In genomic region chr1:208265525-208265924, GRCh38 we compare ENCODE assay signal across 37 cellular contexts. TPM values are rescaled to one million over a fixed set of nuclear protein-coding genes. Genes with fewer than 3 reads are reported as not detected.
DNase-seq lines count a peak whose midpoint lies in the region; ATAC-seq, FAIRE-seq and TF ChIP-seq lines count a peak whose summit lies in the region.
"Had no signal": no experiment of that assay in that cellular context is flagged by ENCODE, and none has a peak within 500 bp of the region (broad histone marks: within the 10 kb centered on the region; RNA-seq: fewer than 3 reads in every experiment).

No MANE protein-coding gene starts in this region.

- no peaks in the 10 kb centered on the region for H3K36me3 Mint-ChIP-seq in activated naive CD4-positive, alpha-beta T cell treated with anti-CD3 and anti-CD28 coated beads, Interleukin-2, amount 10 ng/mL, durations not matched to agents 7 days and 5 days
- no peaks in the 10 kb centered on the region for H3K36me3 Mint-ChIP-seq in activated naive CD4-positive, alpha-beta T cell treated with anti-CD3 and anti-CD28 coated beads for 36 hours (ENCODE audit: low read depth)
- H3K36me3 Mint-ChIP-seq in activated naive CD8-positive, alpha-beta T cell treated with anti-CD3 and anti-CD28 coated beads for 36 hours: no peaks in the 10 kb centered on the region
- H3K36me3 Mint-ChIP-seq in activated naive CD8-positive, alpha-beta T cell treated with anti-CD3 and anti-CD28 coated beads, Interleukin-2, amount 50 U/mL, for 24 hours (ENCODE audit: low read depth): no peaks in the 10 kb centered on the region
- H3K36me3 Mint-ChIP-seq: CD14-positive monocyte; CD4-positive, alpha-beta memory T cell; CD4-positive, CD25-positive, alpha-beta regulatory T cell; CD8-positive, alpha-beta memory T cell; CD8-positive, alpha-beta T cell had no signal

- in situ Hi-C loops in HepG2 (cut with HindIII; ENCODE audit: extremely low pct_ligation_motif_present, low pct_unique_long_range_greater_than_20kb): no loop called here

- H3K27me3 ChIP-seq in HepG2 (ENCODE audit: control insufficient read depth in 1 of 2, insufficient read depth in 2 of 2, low read length in 2 of 2) (peaks cover 7 to 14% of the 10 kb centered on the region in 2 experiments; a peak in 4 of 5 replicates), right lobe of liver (no peaks in the 10 kb centered on the region)
- H3K27me3 ChIP-seq: BE2C; BLaER1; BLaER1 treated with 17β-estradiol and CSF1 and Interleukin-3, amounts not matched to agents 10 nM and 100 nM had no signal

- ATAC-seq in activated naive CD8-positive, alpha-beta T cell treated with anti-CD3 and anti-CD28 coated beads, Interleukin-2, amount 50 U/mL, for 24 hours: no peak
- ATAC-seq in HepG2 (no peak), right lobe of liver (no peak), sciatic nerve (peak; percentile 41)
- ATAC-seq: A549; CD8-positive, alpha-beta T cell had no signal

- H3K27ac ChIP-seq in HepG2 (ENCODE audit: extremely low read length, insufficient read depth, low read length) (no peak overlapping the region), right lobe of liver (no peak overlapping the region)
- H3K27ac ChIP-seq: 22Rv1; A549; BLaER1; BLaER1 treated with 17β-estradiol and CSF1 and Interleukin-3, amounts not matched to agents 10 nM and 100 nM; C4-2B had no signal

- H3K4me3 Mint-ChIP-seq in activated naive CD4-positive, alpha-beta T cell treated with anti-CD3 and anti-CD28 coated beads, Interleukin-2, amount 10 ng/mL, durations not matched to agents 7 days and 5 days: no peak overlapping the region
- no peak overlapping the region for H3K4me3 Mint-ChIP-seq in activated naive CD4-positive, alpha-beta T cell treated with anti-CD3 and anti-CD28 coated beads for 36 hours
- H3K4me3 Mint-ChIP-seq in activated naive CD8-positive, alpha-beta T cell treated with anti-CD3 and anti-CD28 coated beads for 36 hours: no peak overlapping the region
- no peak overlapping the region for H3K4me3 Mint-ChIP-seq in activated naive CD8-positive, alpha-beta T cell treated with anti-CD3 and anti-CD28 coated beads, Interleukin-2, amount 50 U/mL, for 24 hours
- H3K4me3 Mint-ChIP-seq: B cell; CD14-positive monocyte; CD4-positive, alpha-beta memory T cell; CD4-positive, alpha-beta T cell; CD4-positive, CD25-positive, alpha-beta regulatory T cell; CD8-positive, alpha-beta memory T cell; CD8-positive, alpha-beta T cell had no signal

- H3K36me3 ChIP-seq in HepG2 (replicated peaks in 1 of 2; ENCODE audit: control insufficient read depth in 1 of 2, insufficient read depth in 2 of 2, low read length in 2 of 2) (no peaks in the 10 kb centered on the region), right lobe of liver (no peaks in the 10 kb centered on the region)
- H3K36me3 ChIP-seq: BE2C; BLaER1; BLaER1 treated with 17β-estradiol and CSF1 and Interleukin-3, amounts not matched to agents 10 nM and 100 nM had no signal

- H3K4me2 ChIP-seq in HepG2 (ENCODE audit: low read depth, low read length): no peak overlapping the region
- H3K4me2 ChIP-seq: A549; BLaER1; BLaER1 treated with 17β-estradiol and CSF1 and Interleukin-3, amounts not matched to agents 10 nM and 100 nM had no signal

- H3K27me3 Mint-ChIP-seq in activated naive CD4-positive, alpha-beta T cell treated with anti-CD3 and anti-CD28 coated beads, Interleukin-2, amount 10 ng/mL, durations not matched to agents 7 days and 5 days: peaks cover 48% of the 10 kb centered on the region
- peaks cover 34% of the 10 kb centered on the region for H3K27me3 Mint-ChIP-seq in activated naive CD4-positive, alpha-beta T cell treated with anti-CD3 and anti-CD28 coated beads for 36 hours (ENCODE audit: low read depth)
- peaks cover 19% of the 10 kb centered on the region for H3K27me3 Mint-ChIP-seq in activated naive CD8-positive, alpha-beta T cell treated with anti-CD3 and anti-CD28 coated beads for 36 hours
- H3K27me3 Mint-ChIP-seq in activated naive CD8-positive, alpha-beta T cell treated with anti-CD3 and anti-CD28 coated beads, Interleukin-2, amount 50 U/mL, for 24 hours: peaks cover 24% of the 10 kb centered on the region

- H3K9me3 ChIP-seq in HepG2 (ENCODE audit: low read length) (no peaks in the 10 kb centered on the region), right lobe of liver (no peaks in the 10 kb centered on the region)
- H3K9me3 ChIP-seq: A549, BE2C, BLaER1 had no signal

- H3K9me3 Mint-ChIP-seq in activated naive CD4-positive, alpha-beta T cell treated with anti-CD3 and anti-CD28 coated beads, Interleukin-2, amount 10 ng/mL, durations not matched to agents 7 days and 5 days: no peaks in the 10 kb centered on the region
- peaks cover under 1% of the 10 kb centered on the region for H3K9me3 Mint-ChIP-seq in activated naive CD4-positive, alpha-beta T cell treated with anti-CD3 and anti-CD28 coated beads for 36 hours
- H3K9me3 Mint-ChIP-seq in activated naive CD8-positive, alpha-beta T cell treated with anti-CD3 and anti-CD28 coated beads for 36 hours: no peaks in the 10 kb centered on the region
- no peaks in the 10 kb centered on the region for H3K9me3 Mint-ChIP-seq in activated naive CD8-positive, alpha-beta T cell treated with anti-CD3 and anti-CD28 coated beads, Interleukin-2, amount 50 U/mL, for 24 hours
- H3K9me3 Mint-ChIP-seq: CD4-positive, alpha-beta T cell; CD8-positive, alpha-beta T cell had no signal

- H3K79me2 ChIP-seq in HepG2 (ENCODE audit: insufficient read depth, low read length): no peaks in the 10 kb centered on the region

- TF ChIP-seq CTCF in HepG2 (CRISPR knock-in tag; IDR thresholded peaks at IDR 0.05): no peak
- TF ChIP-seq CTCF in right lobe of liver (IDR thresholded peaks at IDR 0.05): no peak

- no peak overlapping the region for H3K9ac ChIP-seq in HepG2 (ENCODE audit: insufficient read depth, low read depth, low read length)
- H3K9ac ChIP-seq: BLaER1; BLaER1 treated with 17β-estradiol and CSF1 and Interleukin-3, amounts not matched to agents 10 nM and 100 nM had no signal

- CTCF ChIA-PET in activated naive CD4-positive, alpha-beta T cell treated with anti-CD3 and anti-CD28 coated beads, Interleukin-2, amount 10 ng/mL, durations not matched to agents 7 days and 5 days (lab: Charles Lee): no interaction called here
- CTCF ChIA-PET in activated naive CD4-positive, alpha-beta T cell treated with anti-CD3 and anti-CD28 coated beads for 36 hours (lab: Charles Lee): interaction anchor here (0.7 kb wide), 1 partner anchor 26 kb away, joined by 3 read pairs; no protein-coding TSS in a partner anchor
- CTCF ChIA-PET in HepG2 (lab: Yijun Ruan, JAX; ENCODE audit: low intra/inter-chr PET ratio, low total read pairs): no interaction called here

- BruUV-seq in HepG2 (replicated peaks; lab: Mats Ljungman, UMichigan): no TSS peak

- intact Hi-C loops in activated naive CD4-positive, alpha-beta T cell treated with anti-CD3 and anti-CD28 coated beads for 36 hours (cut with micrococcal nuclease): no loop called here
- intact Hi-C loops in HepG2 (cut with micrococcal nuclease; ENCODE audit: unreplicated experiment): no loop called here
- intact Hi-C loops in right lobe of liver (cut with DNase I): no loop called here
- intact Hi-C loops in sciatic nerve (cut with DNase I): no loop called here

- POLR2A ChIA-PET in HepG2 (lab: Yijun Ruan, JAX): no interaction called here

- no peak for TF ChIP-seq POLR2A in HepG2 (IDR thresholded peaks at IDR 0.05; ENCODE audit: insufficient read depth in 1 of 2, low read depth in 2 of 2, low read length in 2 of 2)
- TF ChIP-seq POLR2A in right lobe of liver (IDR thresholded peaks at IDR 0.05): no peak

- 2% methylated on average over 3 of the region's 3 CpGs for WGBS in HepG2 (ENCODE audit: low lambda C conversion rate)
- 74% methylated on average over 2 of the region's 3 CpGs for WGBS in right lobe of liver (ENCODE audit: insufficient coverage, low coverage, low lambda C conversion rate, missing lambda C conversion rate)

- no peaks in the 10 kb centered on the region for H4K20me1 ChIP-seq in HepG2 (ENCODE audit: insufficient read depth, low read length)
- H4K20me1 ChIP-seq: BLaER1; BLaER1 treated with 17β-estradiol and CSF1 and Interleukin-3, amounts not matched to agents 10 nM and 100 nM had no signal

- no peak for DNase-seq in activated naive CD4-positive, alpha-beta T cell treated with anti-CD3 and anti-CD28 coated beads, Interleukin-2, amount 10 ng/mL, durations not matched to agents 7 days and 5 days
- DNase-seq in activated naive CD4-positive, alpha-beta T cell treated with anti-CD3 and anti-CD28 coated beads for 36 hours: no peak
- no peak for DNase-seq in activated naive CD8-positive, alpha-beta T cell treated with anti-CD3 and anti-CD28 coated beads for 36 hours
- DNase-seq in activated naive CD8-positive, alpha-beta T cell treated with anti-CD3 and anti-CD28 coated beads, Interleukin-2, amount 50 U/mL, for 24 hours: no peak
- DNase-seq in HepG2 (ENCODE audit: low spot score): no peak
- DNase-seq in right lobe of liver: no peak
- DNase-seq in sciatic nerve (ENCODE audit: low spot score): no peak
- no peak for DNase-seq in NCI-H1930 (lab: John Stamatoyannopoulos, UW)
- DNase-seq: 8988T; ACHN; AML-193; BE2C; C1 segment of cervical spinal cord; Caco-2; Calu3; CD4-positive, alpha-beta memory T cell; CD4-positive, alpha-beta T cell; CD4-positive, CD25-positive, alpha-beta regulatory T cell; CD8-positive, alpha-beta memory T cell; CD8-positive, alpha-beta T cell; COR-L47; DMS 273 treated with DMSO at 0.1 percent for 48 hours; DMS153; DMS53; DMS79; DMS79 treated with DMSO at 0.1 percent for 48 hours; DND-41; EL had no signal

- TF ChIP-seq EP300 in HepG2 (IDR thresholded peaks at IDR 0.05; ENCODE audit: low read depth in 2 of 2, low read length in 2 of 2) (no peak), HepG2 (CRISPR knock-in tag; IDR thresholded peaks at IDR 0.05; ENCODE audit: borderline replicate concordance) (no peak)

- no peak for TF ChIP-seq RAD21 in HepG2 (CRISPR knock-in tag; IDR thresholded peaks at IDR 0.05)

- H2AFZ ChIP-seq in HepG2 (ENCODE audit: low read length): no peak overlapping the region

- H3K4me1 Mint-ChIP-seq in activated naive CD4-positive, alpha-beta T cell treated with anti-CD3 and anti-CD28 coated beads, Interleukin-2, amount 10 ng/mL, durations not matched to agents 7 days and 5 days: no peaks in the 10 kb centered on the region
- H3K4me1 Mint-ChIP-seq in activated naive CD4-positive, alpha-beta T cell treated with anti-CD3 and anti-CD28 coated beads for 36 hours (ENCODE audit: low read depth): no peaks in the 10 kb centered on the region
- H3K4me1 Mint-ChIP-seq in activated naive CD8-positive, alpha-beta T cell treated with anti-CD3 and anti-CD28 coated beads for 36 hours: no peaks in the 10 kb centered on the region
- H3K4me1 Mint-ChIP-seq in activated naive CD8-positive, alpha-beta T cell treated with anti-CD3 and anti-CD28 coated beads, Interleukin-2, amount 50 U/mL, for 24 hours: no peaks in the 10 kb centered on the region
- H3K4me1 Mint-ChIP-seq: B cell; CD14-positive monocyte; CD4-positive, alpha-beta memory T cell; CD4-positive, CD25-positive, alpha-beta regulatory T cell; CD8-positive, alpha-beta memory T cell had no signal

- peak overlapping the region; percentile 22 for H3K27ac Mint-ChIP-seq in activated naive CD4-positive, alpha-beta T cell treated with anti-CD3 and anti-CD28 coated beads, Interleukin-2, amount 10 ng/mL, durations not matched to agents 7 days and 5 days
- H3K27ac Mint-ChIP-seq in activated naive CD4-positive, alpha-beta T cell treated with anti-CD3 and anti-CD28 coated beads for 36 hours: no peak overlapping the region
- peak overlapping the region; percentile 18 for H3K27ac Mint-ChIP-seq in activated naive CD8-positive, alpha-beta T cell treated with anti-CD3 and anti-CD28 coated beads for 36 hours
- no peak overlapping the region for H3K27ac Mint-ChIP-seq in activated naive CD8-positive, alpha-beta T cell treated with anti-CD3 and anti-CD28 coated beads, Interleukin-2, amount 50 U/mL, for 24 hours
- H3K27ac Mint-ChIP-seq: B cell; CD14-positive monocyte; CD4-positive, alpha-beta memory T cell; CD4-positive, alpha-beta T cell; CD4-positive, CD25-positive, alpha-beta regulatory T cell; CD8-positive, alpha-beta T cell had no signal

- FAIRE-seq in HepG2 (lab: Jason Lieb, UNC): no peak
- FAIRE-seq: A204.1, A549, D721Med had no signal

- H3K4me3 ChIP-seq in HepG2 (replicated peaks in 1 of 3; ENCODE audit: insufficient read depth in 1 of 3, low read depth in 2 of 3, low read length in 3 of 3): no peak overlapping the region
- no peak overlapping the region for H3K4me3 ChIP-seq in right lobe of liver
- H3K4me3 ChIP-seq: A549; BLaER1; BLaER1 treated with 17β-estradiol and CSF1 and Interleukin-3, amounts not matched to agents 10 nM and 100 nM had no signal

- H3K4me1 ChIP-seq in HepG2 (ENCODE audit: insufficient read depth, low read length) (no peaks in the 10 kb centered on the region), right lobe of liver (peaks cover 0 to 15% (median 5%) of the 10 kb centered on the region in 4 donors)
- H3K4me1 ChIP-seq: A549; BLaER1; BLaER1 treated with 17β-estradiol and CSF1 and Interleukin-3, amounts not matched to agents 10 nM and 100 nM; Caco-2 had no signal

RNA-seq across cellular contexts. Expression of gene PLXNA2, which starts 21.3 kb away (rescaled TPM):
- total RNA-seq in activated naive CD4-positive, alpha-beta T cell treated with anti-CD3 and anti-CD28 coated beads for 36 hours: under 1 TPM; 0.26 to 0.35 TPM
- total RNA-seq in activated naive CD8-positive, alpha-beta T cell treated with anti-CD3 and anti-CD28 coated beads for 36 hours: under 1 TPM in 1 of 2 experiments, not detected in 1; 0.08 TPM
- total RNA-seq in HepG2 (2016; rRNA removed; fragmentation: Illumina TruSeq; extraction: Trizol): 0.24 and 1.1 TPM in 2 replicates
- total RNA-seq in HepG2 (2016; cell fraction: cytosol; rRNA removed; fragmentation: Illumina TruSeq; extraction: Trizol; ENCODE audit: low read depth): under 0.01 and 0.18 TPM in 2 replicates
- 0.22 and 0.71 TPM in 2 replicates for total RNA-seq in HepG2 (2016; cell fraction: insoluble cytoplasmic fraction; rRNA removed; fragmentation: Illumina TruSeq; extraction: Trizol)
- total RNA-seq in HepG2 (2016; cell fraction: membrane; rRNA removed; fragmentation: Illumina TruSeq; extraction: Trizol): 0.28 and 0.49 TPM in 2 replicates
- total RNA-seq in HepG2 (2016; cell fraction: nucleus; rRNA removed; fragmentation: Illumina TruSeq; extraction: Trizol): 1.5 and 1.9 TPM in 2 replicates
- 2.1 TPM in 2 replicates for polyA plus RNA-seq in HepG2 (2011; rRNA removed)
- polyA plus RNA-seq in HepG2 (2011; cell fraction: cytosol; rRNA removed): 0.59 and 1.1 TPM in 2 replicates
- polyA plus RNA-seq in HepG2 (2011; cell fraction: nucleus; rRNA removed): 8.7 and 12.0 TPM in 2 replicates
- polyA plus RNA-seq in HepG2 (2012): 1.0 and 1.7 TPM in 2 replicates
- 0.03 and 0.07 TPM in 2 replicates for polyA plus RNA-seq in HepG2 (2016; cell fraction: cytosol; fragmentation: Illumina TruSeq; extraction: Trizol; ENCODE audit: low read depth)
- polyA plus RNA-seq in HepG2 (2016; cell fraction: insoluble cytoplasmic fraction; fragmentation: Illumina TruSeq; extraction: Trizol; ENCODE audit: low read depth): 0.33 and 0.36 TPM in 2 replicates
- 0.17 and 0.33 TPM in 2 replicates for polyA plus RNA-seq in HepG2 (2016; cell fraction: membrane; fragmentation: Illumina TruSeq; extraction: Trizol; ENCODE audit: low read depth)
- 3.2 and 3.4 TPM in 2 replicates for polyA plus RNA-seq in HepG2 (2016; cell fraction: nucleus; fragmentation: Illumina TruSeq; extraction: Trizol; ENCODE audit: insufficient read depth, low read depth)
- 6.7 and 14.5 TPM in 2 replicates for polyA minus RNA-seq in HepG2 (2011; rRNA and poly(A)+ RNA removed; ENCODE audit: low replicate concordance)
- 1.8 and 3.3 TPM in 2 replicates for polyA minus RNA-seq in HepG2 (2011; cell fraction: cytosol; rRNA and poly(A)+ RNA removed)
- polyA minus RNA-seq in HepG2 (2011; cell fraction: nucleus; rRNA and poly(A)+ RNA removed): 7.1 and 8.1 TPM in 2 replicates
- 10 to 100 TPM in 2 of 6 experiments, 1 to 10 TPM in 4; 5.6 to 20.8 (median 9.3) TPM for total RNA-seq in right lobe of liver
- 28.2 TPM for total RNA-seq in sciatic nerve

Comparison
In these comparisons a context has a peak if more than half of its experiments do, and no peak if none do; other contexts are left out.
1. H3K27ac Mint-ChIP-seq: peak in activated naive CD4-positive, alpha-beta T cell treated with anti-CD3 and anti-CD28 coated beads, Interleukin-2, amount 10 ng/mL, durations not matched to agents 7 days and 5 days (single experiment) and activated naive CD8-positive, alpha-beta T cell treated with anti-CD3 and anti-CD28 coated beads for 36 hours (single experiment); none in activated naive CD4-positive, alpha-beta T cell treated with anti-CD3 and anti-CD28 coated beads for 36 hours (single experiment) and activated naive CD8-positive, alpha-beta T cell treated with anti-CD3 and anti-CD28 coated beads, Interleukin-2, amount 50 U/mL, for 24 hours (single experiment).